In genomic region chr20:38601216-38602184, GRCh38 we compare ENCODE assay signal across 8 cellular contexts. TPM values are rescaled to one million over a fixed set of nuclear protein-coding genes. Genes with fewer than 3 reads are reported as not detected.
DNase-seq lines count a peak whose midpoint lies in the region; ATAC-seq and TF ChIP-seq lines count a peak whose summit lies in the region.

Gene ARHGAP40, plus strand, starts transcription at chr20:38601809.

- DNase-seq in Caki2 (ENCODE audit: low read depth) (peak; percentile 64), HFF-Myc (ENCODE audit: extremely low read depth, low read depth) (no peak), islet precursor cell (peak; percentile 86), suprapubic skin (ENCODE audit: low spot score in 2 of 2) (no peak), DMS114 treated with DMSO at 0.1 percent for 48 hours (lab: John Stamatoyannopoulos, UW; ENCODE audit: unreplicated experiment) (no peak), mesenteric fat pad (ENCODE audit: low spot score) (no peak)
- DNase-seq in activated T-cell treated with anti-CD3 and anti-CD28 coated beads, Interleukin-2, amount 50 U/mL, for 48 hours, result peak; percentile 48 to 53

- H3K36me3 ChIP-seq in suprapubic skin, result no peaks in the 10 kb centered on the region

- no peaks in the 10 kb centered on the region for H3K9me3 ChIP-seq in suprapubic skin

- TF ChIP-seq POLR2A in suprapubic skin (IDR thresholded peaks at IDR 0.05), result no peak

- in situ Hi-C loops in Caki2 (cut with HindIII; ENCODE audit: low pct_unique_long_range_greater_than_20kb, low sequenced_read_pairs), result no loop called here

- H3K27ac ChIP-seq in suprapubic skin, result no peak within 1 kb of the TSS

- no peak for TF ChIP-seq EP300 in suprapubic skin (IDR thresholded peaks at IDR 0.05)

- H3K27me3 ChIP-seq in suprapubic skin, result peaks cover 67% of the 10 kb centered on the region

- ATAC-seq in HG02623 (IDR thresholded peaks at IDR 0.05; ENCODE audit: unreplicated experiment), result no peak

- TF ChIP-seq CTCF in HFF-Myc (IDR thresholded peaks at IDR 0.05; ENCODE audit: low read depth, low read length, missing control alignments) (no peak), suprapubic skin (IDR thresholded peaks at IDR 0.05) (no peak)

- peaks cover 10% of the 10 kb centered on the region for H3K4me1 ChIP-seq in suprapubic skin

- WGBS in suprapubic skin, result 4% methylated on average over 17 of the region's 42 CpGs

- H3K4me3 ChIP-seq in HFF-Myc (replicated peaks; ENCODE audit: low read depth, low read length), result 0 out of 2 replicates have a peak within 1 kb of the TSS, but pooled peaks have one; percentile 2
- H3K4me3 ChIP-seq in suprapubic skin, result peak within 1 kb of the TSS; percentile 16

RNA-seq across cellular contexts. Expression of gene ARHGAP40, which starts in this region (rescaled TPM):
- total RNA-seq in Caki2 (2014; rRNA removed; shearing (Covaris generic); ENCODE audit: low replicate concordance), result 3.2 and 4.3 TPM in 2 replicates
- total RNA-seq in suprapubic skin, result 100 to 1,000 TPM in 2 of 4 donors, 10 to 100 TPM in 2; 30.2 to 139 (median 74.5) TPM
- total RNA-seq in mesenteric fat pad, result not detected

Comparison
In these comparisons a context has a peak if more than half of its experiments do, and no peak if none do; other contexts are left out.
1. DNase-seq: peak in Caki2 (single experiment), activated T-cell treated with anti-CD3 and anti-CD28 coated beads, Interleukin-2, amount 50 U/mL, for 48 hours (2 of 2) and islet precursor cell (single experiment); none in HFF-Myc (single experiment), suprapubic skin (0 of 2), DMS114 treated with DMSO at 0.1 percent for 48 hours (single experiment) and mesenteric fat pad (single experiment).